Comparison of ENCODE assay signal across 2 cellular contexts in the genomic region with DNA sequence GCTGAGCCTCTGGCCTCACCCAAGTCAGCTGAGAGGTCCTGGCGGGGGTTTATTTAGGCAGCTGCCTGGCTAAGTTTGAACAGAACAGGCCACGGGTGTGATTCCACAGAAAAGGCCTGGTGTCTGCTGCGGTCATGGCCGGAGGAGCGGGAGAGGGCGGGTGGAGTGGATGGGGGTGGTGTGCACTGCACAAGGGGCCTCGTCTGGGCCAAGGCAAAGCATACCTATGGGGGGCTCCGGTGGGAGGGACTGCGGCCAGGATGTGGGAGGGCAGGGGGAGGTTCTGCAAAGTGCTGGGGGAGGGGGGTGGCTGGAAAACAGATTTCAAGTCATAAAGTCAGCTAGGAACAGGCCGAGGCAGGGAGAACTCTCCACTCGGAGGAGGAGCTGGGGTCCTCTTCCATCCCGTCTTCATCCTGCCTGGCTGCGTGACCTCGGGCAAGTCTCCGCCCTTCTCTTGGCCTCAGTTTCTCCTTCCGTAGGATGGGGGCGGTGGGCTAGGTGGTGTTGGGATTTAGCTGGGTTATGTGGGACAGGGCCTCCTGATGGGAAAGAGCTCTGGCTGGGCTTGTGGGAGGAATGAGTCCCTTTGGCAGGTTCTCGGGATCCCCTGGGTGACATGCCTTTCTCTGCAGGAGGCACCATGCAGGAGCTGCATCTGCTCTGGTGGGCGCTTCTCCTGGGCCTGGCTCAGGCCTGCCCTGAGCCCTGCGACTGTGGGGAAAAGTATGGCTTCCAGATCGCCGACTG.
TF ChIP-seq lines count a peak whose summit lies in the region.

No MANE protein-coding gene starts in this region.

TF ChIP-seq in HEK293, 187 proteins besides CTCF, POLR2A, EP300 and RAD21:
- 0 out of 2 replicates have a peak, but pooled peaks have one; percentile 30 for TF ChIP-seq EGR2 (tag by site-specific recombination; IDR thresholded peaks at IDR 0.05; ENCODE audit: low read depth)
- no peak for TF ChIP-seq ZBTB20 (tag by site-specific recombination; IDR thresholded peaks at IDR 0.05)
- TF ChIP-seq ZNF341 (tag by site-specific recombination; IDR thresholded peaks at IDR 0.05; ENCODE audit: low read depth) = no peak
- TF ChIP-seq ZFHX2 (tag by site-specific recombination; conservative IDR thresholded peaks at IDR 0.05) = peak; percentile 39; the same call in 1 of the 2 replicates
- TF ChIP-seq GLIS1 (tag by site-specific recombination; IDR thresholded peaks at IDR 0.05) = peak; percentile 56

TF ChIP-seq in H1, 55 proteins besides CTCF, POLR2A, EP300 and RAD21:
- TF ChIP-seq GABPA (IDR thresholded peaks at IDR 0.05; ENCODE audit: borderline replicate concordance, insufficient read depth, low read length) (no peak), RNF2 (IDR thresholded peaks at IDR 0.05; ENCODE audit: borderline replicate concordance, low read depth, low read length, missing control alignments, poor library complexity, severe bottlenecking) (no peak), ASH2L (IDR thresholded peaks at IDR 0.05; ENCODE audit: low read length) (no peak), FOSL1 (IDR thresholded peaks at IDR 0.05; ENCODE audit: insufficient read depth, low read depth, low read length) (no peak)
- TF ChIP-seq, protein P1, sequence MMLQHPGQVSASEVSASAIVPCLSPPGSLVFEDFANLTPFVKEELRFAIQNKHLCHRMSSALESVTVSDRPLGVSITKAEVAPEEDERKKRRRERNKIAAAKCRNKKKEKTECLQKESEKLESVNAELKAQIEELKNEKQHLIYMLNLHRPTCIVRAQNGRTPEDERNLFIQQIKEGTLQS (IDR thresholded peaks at IDR 0.05; ENCODE audit: insufficient read depth, low read depth, low read length) = no peak
- TF ChIP-seq, protein P2, sequence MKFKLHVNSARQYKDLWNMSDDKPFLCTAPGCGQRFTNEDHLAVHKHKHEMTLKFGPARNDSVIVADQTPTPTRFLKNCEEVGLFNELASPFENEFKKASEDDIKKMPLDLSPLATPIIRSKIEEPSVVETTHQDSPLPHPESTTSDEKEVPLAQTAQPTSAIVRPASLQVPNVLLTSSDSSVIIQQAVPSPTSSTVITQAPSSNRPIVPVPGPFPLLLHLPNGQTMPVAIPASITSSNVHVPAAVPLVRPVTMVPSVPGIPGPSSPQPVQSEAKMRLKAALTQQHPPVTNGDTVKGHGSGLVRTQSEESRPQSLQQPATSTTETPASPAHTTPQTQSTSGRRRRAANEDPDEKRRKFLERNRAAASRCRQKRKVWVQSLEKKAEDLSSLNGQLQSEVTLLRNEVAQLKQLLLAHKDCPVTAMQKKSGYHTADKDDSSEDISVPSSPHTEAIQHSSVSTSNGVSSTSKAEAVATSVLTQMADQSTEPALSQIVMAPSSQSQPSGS (IDR thresholded peaks at IDR 0.05; ENCODE audit: low read length) = no peak
TF ChIP-seq in H1: peak in this region for 0.
